37 cellular contexts compared by ENCODE assay signal in the genomic region with DNA sequence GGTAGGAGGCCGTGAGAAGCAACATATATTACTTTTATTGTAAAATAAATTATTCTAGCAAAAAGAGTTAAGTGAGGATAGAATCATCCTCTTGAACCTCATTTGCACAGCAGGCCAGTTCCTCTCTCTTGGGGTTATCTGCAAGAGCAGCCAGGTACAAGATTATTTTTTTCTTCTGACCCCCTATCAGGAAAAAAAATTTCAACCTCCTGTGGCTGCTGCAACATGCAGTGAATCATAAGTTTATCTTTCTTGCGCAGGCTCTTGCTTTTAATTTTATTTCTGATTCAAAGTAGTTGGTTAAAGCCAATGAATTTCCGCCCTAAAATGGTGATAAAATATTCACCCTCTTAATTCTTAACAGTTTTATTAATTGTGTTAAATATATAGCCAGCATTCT.
"Had no signal": no experiment of that assay in that cellular context is flagged by ENCODE, and none has a peak within 500 bp of the region (broad histone marks: within the 10 kb centered on the region; RNA-seq: fewer than 3 reads in every experiment).

No MANE protein-coding gene starts in this region.

- H3K27ac Mint-ChIP-seq: activated CD8-positive, alpha-beta T cell treated with anti-CD3 and anti-CD28 coated beads for 36 hours; activated naive CD4-positive, alpha-beta T cell treated with anti-CD3 and anti-CD28 coated beads for 36 hours; activated naive CD4-positive, alpha-beta T cell treated with anti-CD3 and anti-CD28 coated beads, Interleukin-2, amount 50 U/mL, for 24 hours; activated naive CD8-positive, alpha-beta T cell treated with anti-CD3 and anti-CD28 coated beads for 36 hours; activated naive CD8-positive, alpha-beta T cell treated with anti-CD3 and anti-CD28 coated beads, Interleukin-2, amount 50 U/mL, for 24 hours; activated T-helper 1 cell treated with anti-CD3 and anti-CD28 coated beads, Interleukin-12 subunit alpha, Interleukin-12 subunit beta, Interleukin-2, Interleukin-4 antibody, amounts not matched to agents 30 ng/mL and 10 ng/mL and 1 ng/mL, durations not matched to agents 14 hours and 24 hours and 36 hours; activated T-helper 2 cell treated with anti-CD3 and anti-CD28 coated beads, Interferon-gamma antibody, Interleukin-2, Interleukin-4, amounts not matched to agents 10 μg/mL and 5 μg/mL and 100 μg/mL, durations not matched to agents 14 hours and 24 hours and 36 hours; brain; dendritic cell treated with granulocyte-macrophage colony-stimulating factor and Interleukin-4, amounts not matched to agents 40 ng/mL and 50 ng/mL, for 4 days; endodermal cell; T-helper 17 cell; T-helper 2 cell treated with Interferon-gamma antibody and Interleukin-4, amounts not matched to agents 5 μg/mL and 100 μg/mL, for 36 hours; WTC11 had no signal

- ATAC-seq: activated CD8-positive, alpha-beta T cell treated with anti-CD3 and anti-CD28 coated beads for 36 hours; activated naive CD8-positive, alpha-beta T cell treated with anti-CD3 and anti-CD28 coated beads, Interleukin-2, amount 50 U/mL, for 24 hours; foreskin keratinocyte; gastrocnemius medialis; heart left ventricle; T-helper 17 cell; WTC11 had no signal

- H3K36me3 Mint-ChIP-seq: activated naive CD4-positive, alpha-beta T cell treated with anti-CD3 and anti-CD28 coated beads, Interleukin-2, amount 50 U/mL, for 24 hours; activated naive CD8-positive, alpha-beta T cell treated with anti-CD3 and anti-CD28 coated beads for 36 hours; brain; WTC11 had no signal

- DNase-seq: activated CD4-positive, alpha-beta T cell treated with anti-CD3 and anti-CD28 coated beads for 1 hour; activated CD4-positive, alpha-beta T cell treated with anti-CD3 and anti-CD28 coated beads for 4 hours; activated CD4-positive, alpha-beta T cell treated with anti-CD3 and anti-CD28 coated beads, Interleukin-2, amount 50 U/mL, for 1 hour; activated CD4-positive, alpha-beta T cell treated with anti-CD3 and anti-CD28 coated beads, Interleukin-2, amount 50 U/mL, for 48 hours; activated CD8-positive, alpha-beta memory T cell treated with anti-CD3 and anti-CD28 coated beads for 24 hours; activated CD8-positive, alpha-beta T cell treated with anti-CD3 and anti-CD28 coated beads for 36 hours; activated effector memory CD4-positive, alpha-beta T cell treated with anti-CD3 and anti-CD28 coated beads, Interleukin-2, amount 50 U/mL, for 16 hours; activated naive CD4-positive, alpha-beta T cell treated with anti-CD3 and anti-CD28 coated beads for 36 hours; activated naive CD8-positive, alpha-beta T cell treated with anti-CD3 and anti-CD28 coated beads for 36 hours; activated naive CD8-positive, alpha-beta T cell treated with anti-CD3 and anti-CD28 coated beads, Interleukin-2, amount 50 U/mL, for 24 hours; activated T-cell treated with anti-CD3 and anti-CD28 coated beads, Interleukin-2, amount 50 U/mL, for 48 hours; adrenal gland; amygdala; aorta; dorsolateral prefrontal cortex; effector memory CD4-positive, alpha-beta T cell; endodermal cell; foreskin keratinocyte; gastrocnemius medialis; glutamatergic neuron; heart left ventricle; T-helper 1 cell; T-helper 17 cell; T1000 had no signal

- H3K4me3 ChIP-seq: adrenal gland, breast epithelium, cardiac muscle cell, coronary artery, dorsolateral prefrontal cortex, esophagus muscularis mucosa, gastrocnemius medialis, heart left ventricle, hepatocyte had no signal

- H3K79me2 ChIP-seq: hepatocyte had no signal

- H3K36me3 ChIP-seq: adrenal gland, breast epithelium, cardiac muscle cell, esophagus muscularis mucosa, gastrocnemius medialis, heart left ventricle had no signal

- H3K27me3 ChIP-seq: adrenal gland, breast epithelium, cardiac muscle cell, esophagus muscularis mucosa, foreskin keratinocyte, gastrocnemius medialis, heart left ventricle, hepatocyte had no signal

- H3K4me2 ChIP-seq: hepatocyte had no signal

- H3K27ac ChIP-seq: adrenal gland, breast epithelium, cardiac muscle cell, coronary artery, dorsolateral prefrontal cortex, esophagus muscularis mucosa, foreskin keratinocyte, gastrocnemius medialis, heart left ventricle, hepatocyte had no signal

- H3K4me1 Mint-ChIP-seq: activated naive CD4-positive, alpha-beta T cell treated with anti-CD3 and anti-CD28 coated beads, Interleukin-2, amount 50 U/mL, for 24 hours; activated naive CD8-positive, alpha-beta T cell treated with anti-CD3 and anti-CD28 coated beads for 36 hours; activated naive CD8-positive, alpha-beta T cell treated with anti-CD3 and anti-CD28 coated beads, Interleukin-2, amount 50 U/mL, for 24 hours; brain; central memory CD8-positive, alpha-beta T cell; endodermal cell; T-helper 17 cell; WTC11 had no signal

- H3K9me3 Mint-ChIP-seq: activated CD8-positive, alpha-beta T cell treated with anti-CD3 and anti-CD28 coated beads for 36 hours; activated naive CD4-positive, alpha-beta T cell treated with anti-CD3 and anti-CD28 coated beads for 36 hours; activated naive CD4-positive, alpha-beta T cell treated with anti-CD3 and anti-CD28 coated beads, Interleukin-2, amount 50 U/mL, for 24 hours; activated naive CD8-positive, alpha-beta T cell treated with anti-CD3 and anti-CD28 coated beads for 36 hours; activated naive CD8-positive, alpha-beta T cell treated with anti-CD3 and anti-CD28 coated beads, Interleukin-2, amount 50 U/mL, for 24 hours; activated T-helper 1 cell treated with anti-CD3 and anti-CD28 coated beads, Interleukin-12 subunit alpha, Interleukin-12 subunit beta, Interleukin-2, Interleukin-4 antibody, amounts not matched to agents 30 ng/mL and 10 ng/mL and 1 ng/mL, durations not matched to agents 14 hours and 24 hours and 36 hours; activated T-helper 2 cell treated with anti-CD3 and anti-CD28 coated beads, Interferon-gamma antibody, Interleukin-2, Interleukin-4, amounts not matched to agents 10 μg/mL and 5 μg/mL and 100 μg/mL, durations not matched to agents 14 hours and 24 hours and 36 hours; brain; central memory CD8-positive, alpha-beta T cell; dendritic cell treated with granulocyte-macrophage colony-stimulating factor and Interleukin-4, amounts not matched to agents 40 ng/mL and 50 ng/mL, for 4 days; endodermal cell; T-helper 2 cell treated with Interferon-gamma antibody and Interleukin-4, amounts not matched to agents 5 μg/mL and 100 μg/mL, for 36 hours; WTC11 had no signal

- H3K4me3 Mint-ChIP-seq: activated CD8-positive, alpha-beta T cell treated with anti-CD3 and anti-CD28 coated beads for 36 hours; activated naive CD4-positive, alpha-beta T cell treated with anti-CD3 and anti-CD28 coated beads for 36 hours; activated naive CD4-positive, alpha-beta T cell treated with anti-CD3 and anti-CD28 coated beads, Interleukin-2, amount 50 U/mL, for 24 hours; activated naive CD8-positive, alpha-beta T cell treated with anti-CD3 and anti-CD28 coated beads for 36 hours; activated naive CD8-positive, alpha-beta T cell treated with anti-CD3 and anti-CD28 coated beads, Interleukin-2, amount 50 U/mL, for 24 hours; activated T-helper 1 cell treated with anti-CD3 and anti-CD28 coated beads, Interleukin-12 subunit alpha, Interleukin-12 subunit beta, Interleukin-2, Interleukin-4 antibody, amounts not matched to agents 30 ng/mL and 10 ng/mL and 1 ng/mL, durations not matched to agents 14 hours and 24 hours and 36 hours; brain; central memory CD8-positive, alpha-beta T cell; dendritic cell treated with granulocyte-macrophage colony-stimulating factor and Interleukin-4, amounts not matched to agents 40 ng/mL and 50 ng/mL, for 4 days; endodermal cell; T-helper 17 cell; T-helper 2 cell treated with Interferon-gamma antibody and Interleukin-4, amounts not matched to agents 5 μg/mL and 100 μg/mL, for 36 hours; WTC11 had no signal

- H3K4me1 ChIP-seq: adrenal gland, breast epithelium, esophagus muscularis mucosa, foreskin keratinocyte, gastrocnemius medialis, heart left ventricle had no signal

- H2AFZ ChIP-seq: hepatocyte had no signal

- H3K9me3 ChIP-seq: adrenal gland, breast epithelium, esophagus muscularis mucosa, gastrocnemius medialis, heart left ventricle had no signal
